15 cellular contexts compared by ENCODE assay signal in genomic region chr4:10743357-10743756, GRCh38. TPM values are rescaled to one million over a fixed set of nuclear protein-coding genes. Genes with fewer than 3 reads are reported as not detected.
DNase-seq lines count a peak whose midpoint lies in the region; ATAC-seq and TF ChIP-seq lines count a peak whose summit lies in the region.
"Had no signal": no experiment of that assay in that cellular context is flagged by ENCODE, and none has a peak within 500 bp of the region (broad histone marks: within the 10 kb centered on the region; RNA-seq: fewer than 3 reads in every experiment).

No MANE protein-coding gene starts in this region.

- intact Hi-C loops in colonic mucosa (cut with DNase I), result no loop called here

- no peak overlapping the region for H3K9ac ChIP-seq in colonic mucosa (ENCODE audit: low read depth in 2 of 2, low read length in 2 of 2)

- TF ChIP-seq CTCF in GM06990 (IDR thresholded peaks at IDR 0.05; ENCODE audit: insufficient read depth, low read length, poor library complexity, severe bottlenecking), result no peak
- no peak for TF ChIP-seq CTCF in colonic mucosa (IDR thresholded peaks at IDR 0.05)
- TF ChIP-seq CTCF in right atrium auricular region (IDR thresholded peaks at IDR 0.05), result no peak

- H3K9me3 ChIP-seq in colonic mucosa (no peaks in the 10 kb centered on the region), right atrium auricular region (no peaks in the 10 kb centered on the region)

- peak; percentile 58 for ATAC-seq in GM19324 (IDR thresholded peaks at IDR 0.05; ENCODE audit: low FRiP score, unreplicated experiment)
- ATAC-seq in HG02588 (IDR thresholded peaks at IDR 0.05; ENCODE audit: unreplicated experiment), result peak; percentile 59
- peak; percentile 57 for ATAC-seq in HG03175 (IDR thresholded peaks at IDR 0.05; ENCODE audit: unreplicated experiment)
- ATAC-seq: effector memory CD8-positive, alpha-beta T cell had no signal

- H3K4me1 ChIP-seq in colonic mucosa (no peaks in the 10 kb centered on the region), right atrium auricular region (no peaks in the 10 kb centered on the region)

- H3K27me3 ChIP-seq in GM06990 (replicated peaks; ENCODE audit: control insufficient read depth, insufficient read depth, low read length) (no peaks in the 10 kb centered on the region), colonic mucosa (no peaks in the 10 kb centered on the region), right atrium auricular region (no peaks in the 10 kb centered on the region)

- DNase-seq in GM06990 (ENCODE audit: extremely low read depth, insufficient read length) (peak; percentile 48), colonic mucosa (no peak), right atrium auricular region (ENCODE audit: low spot score) (no peak), DMS53 treated with DMSO at 0.1 percent for 48 hours (lab: John Stamatoyannopoulos, UW; ENCODE audit: unreplicated experiment) (no peak), 8988T (no peak)
- DNase-seq: effector memory CD8-positive, alpha-beta T cell; HCEC 1CT; Karpas-422; stimulated activated naive CD4-positive, alpha-beta T cell; T1000 had no signal

- no peak overlapping the region for H3K27ac ChIP-seq in colonic mucosa
- no peak overlapping the region for H3K27ac ChIP-seq in right atrium auricular region

- H3K4me3 ChIP-seq in GM06990 (replicated peaks; ENCODE audit: low read depth, low read length) (no peak overlapping the region), colonic mucosa (no peak overlapping the region), right atrium auricular region (no peak overlapping the region)

- H3K36me3 ChIP-seq in GM06990 (ENCODE audit: control insufficient read depth, insufficient read depth, low read length), result no peaks in the 10 kb centered on the region
- H3K36me3 ChIP-seq in colonic mucosa, result no peaks in the 10 kb centered on the region
- no peaks in the 10 kb centered on the region for H3K36me3 ChIP-seq in right atrium auricular region

RNA-seq across cellular contexts. Expression of gene CLNK, which starts 58.8 kb away (rescaled TPM):
- total RNA-seq in colonic mucosa (under 1 TPM in 1 of 2 donors, not detected in 1; 0.16 TPM), right atrium auricular region (not detected)
- total RNA-seq: Daoy, osteocyte had no signal
